ENCODE assay signal across 10 cellular contexts in genomic region chr6:11241793-11242201, GRCh38. TPM values are rescaled to one million over a fixed set of nuclear protein-coding genes. Genes with fewer than 3 reads are reported as not detected.
DNase-seq lines count a peak whose midpoint lies in the region; ATAC-seq and TF ChIP-seq lines count a peak whose summit lies in the region.
"Had no signal": no experiment of that assay in that cellular context is flagged by ENCODE, and none has a peak within 500 bp of the region (broad histone marks: within the 10 kb centered on the region; RNA-seq: fewer than 3 reads in every experiment).

No MANE protein-coding gene starts in this region.

- no peak overlapping the region for H3K4me2 ChIP-seq in SK-N-SH

- H3K9me2 ChIP-seq in SK-N-SH: no peaks in the 10 kb centered on the region

- BruUV-seq in MCF 10A (replicated peaks; lab: Mats Ljungman, UMichigan): no TSS peak

- H3K27ac Mint-ChIP-seq in MCF 10A (ENCODE audit: low read depth, unreplicated experiment): no peak overlapping the region
- peak overlapping the region; percentile 91 for H3K27ac Mint-ChIP-seq in neural crest cell (ENCODE audit: unreplicated experiment)
- H3K27ac Mint-ChIP-seq: activated naive CD4-positive, alpha-beta T cell treated with anti-CD3 and anti-CD28 coated beads, Interleukin-2, amount 50 U/mL, for 24 hours had no signal

- no peak for TF ChIP-seq EP300 in SK-N-SH (IDR thresholded peaks at IDR 0.05; ENCODE audit: borderline replicate concordance in 1 of 2, low read depth in 1 of 2, low read length in 1 of 2)

- no peak overlapping the region for H3K9ac ChIP-seq in SK-N-SH

- no peaks in the 10 kb centered on the region for H3K27me3 ChIP-seq in breast epithelium
- H3K27me3 ChIP-seq in SK-N-SH (ENCODE audit: insufficient read depth): no peaks in the 10 kb centered on the region

- H3K4me3 ChIP-seq in breast epithelium (no peak overlapping the region), SK-N-SH (ENCODE audit: low read depth in 2 of 2, low read length in 1 of 2) (no peak overlapping the region)

- H2AFZ ChIP-seq in SK-N-SH (ENCODE audit: low read depth): no peak overlapping the region

- no peaks in the 10 kb centered on the region for H3K4me1 Mint-ChIP-seq in MCF 10A (ENCODE audit: insufficient read depth, unreplicated experiment)
- peaks cover 30% of the 10 kb centered on the region for H3K4me1 Mint-ChIP-seq in neural crest cell

- intact Hi-C loops in breast epithelium (cut with DNase I; ENCODE audit: low total_unique reads) (loop anchor here (2.0 to 10.0 kb wide), 2 partner anchors 47 to 123 kb away; no protein-coding TSS in a partner anchor), MCF 10A (cut with micrococcal nuclease) (no loop called here), cardiac septum (cut with DNase I) (loop anchor here (5.0 kb wide), 1 partner anchor 256 kb away; no protein-coding TSS in a partner anchor)

- H3K4me3 Mint-ChIP-seq in MCF 10A (ENCODE audit: unreplicated experiment) (no peak overlapping the region), neural crest cell (no peak overlapping the region)
- H3K4me3 Mint-ChIP-seq: activated naive CD4-positive, alpha-beta T cell treated with anti-CD3 and anti-CD28 coated beads, Interleukin-2, amount 50 U/mL, for 24 hours had no signal

- H3K36me3 ChIP-seq in breast epithelium (no peaks in the 10 kb centered on the region), SK-N-SH (replicated peaks in 1 of 2; ENCODE audit: control insufficient read depth in 1 of 2, insufficient read depth in 2 of 2, low read length in 1 of 2) (no peaks in the 10 kb centered on the region)

- no peak for DNase-seq in breast epithelium (ENCODE audit: low spot score in 2 of 2)
- no peak for DNase-seq in MCF 10A (ENCODE audit: unreplicated experiment)
- DNase-seq in cardiac septum (ENCODE audit: low spot score): peak; percentile 79
- peak; percentile 66 for DNase-seq in neural crest cell (ENCODE audit: low read depth, low spot score)
- DNase-seq in KBM-7: no peak
- no peak for DNase-seq in SK-N-SH
- no peak for DNase-seq in stimulated activated naive CD4-positive, alpha-beta T cell (lab: John Stamatoyannopoulos, UW)
- DNase-seq: stimulated activated CD4-positive, alpha-beta T cell treated with anti-CD3 and anti-CD28 coated beads, Interleukin-4, amount 100 ng/mL, for 1 hour had no signal

- H3K27me3 Mint-ChIP-seq in MCF 10A (ENCODE audit: insufficient read depth, unreplicated experiment): no peaks in the 10 kb centered on the region
- H3K27me3 Mint-ChIP-seq in neural crest cell (ENCODE audit: low read depth): no peaks in the 10 kb centered on the region
- H3K27me3 Mint-ChIP-seq: activated naive CD4-positive, alpha-beta T cell treated with anti-CD3 and anti-CD28 coated beads, Interleukin-2, amount 50 U/mL, for 24 hours had no signal

- 89% methylated on average over 17 of the region's 17 CpGs for WGBS in SK-N-SH (ENCODE audit: low lambda C conversion rate)

- POLR2A ChIA-PET in MCF 10A (lab: Yijun Ruan, JAX): interaction anchor here (1.0 kb wide), 1 partner anchor 9 kb away, joined by 5 read pairs; the partner anchor contains the start of gene NEDD9
- POLR2A ChIA-PET in SK-N-SH (lab: Yijun Ruan, JAX): no interaction called here

- in situ Hi-C loops in KBM-7 (cut with MboI; ENCODE audit: low pct_unique_long_range_greater_than_20kb, low sequenced_read_pairs): no loop called here

- no peak for TF ChIP-seq RAD21 in SK-N-SH (IDR thresholded peaks at IDR 0.05; ENCODE audit: low read length)

- TF ChIP-seq CTCF in breast epithelium (IDR thresholded peaks at IDR 0.05): peak; percentile 52 to 68 (median 62)
- no peak for TF ChIP-seq CTCF in MCF 10A (IDR thresholded peaks at IDR 0.05; ENCODE audit: unreplicated experiment)
- peak; percentile 58 for TF ChIP-seq CTCF in neural crest cell (conservative IDR thresholded peaks at IDR 0.05)
- TF ChIP-seq CTCF in SK-N-SH (IDR thresholded peaks at IDR 0.05): no peak

- no peaks in the 10 kb centered on the region for H3K79me2 ChIP-seq in SK-N-SH (ENCODE audit: insufficient read depth)

- ATAC-seq in HG02798 (IDR thresholded peaks at IDR 0.05; ENCODE audit: poor library complexity, unreplicated experiment): no peak

- H3K9me3 ChIP-seq in breast epithelium (no peaks in the 10 kb centered on the region), SK-N-SH (no peaks in the 10 kb centered on the region)

- H3K27ac ChIP-seq in breast epithelium: peak overlapping the region in 1 of 2 donors; percentile 55
- H3K27ac ChIP-seq in SK-N-SH (ENCODE audit: low read depth in 2 of 2, low read length in 1 of 2): no peak overlapping the region

- CTCF ChIA-PET in MCF 10A (lab: Yijun Ruan, JAX) (no interaction called here), SK-N-SH (lab: Yijun Ruan, JAX) (interaction anchor here (0.9 to 1.8 kb wide), 3 partner anchors 9 to 255 kb away, joined by 3 to 5 read pairs (median 4); partner anchors contain the start of gene NEDD9)

- H3K36me3 Mint-ChIP-seq in MCF 10A (ENCODE audit: insufficient read depth, unreplicated experiment): no peaks in the 10 kb centered on the region
- H3K36me3 Mint-ChIP-seq in neural crest cell (ENCODE audit: low read depth): no peaks in the 10 kb centered on the region

- H3K9me3 Mint-ChIP-seq in MCF 10A (ENCODE audit: unreplicated experiment): peaks cover 6% of the 10 kb centered on the region
- no peaks in the 10 kb centered on the region for H3K9me3 Mint-ChIP-seq in neural crest cell
- H3K9me3 Mint-ChIP-seq: activated naive CD4-positive, alpha-beta T cell treated with anti-CD3 and anti-CD28 coated beads, Interleukin-2, amount 50 U/mL, for 24 hours had no signal

- H3K4me1 ChIP-seq in breast epithelium (no peaks in the 10 kb centered on the region), SK-N-SH (ENCODE audit: control insufficient read depth in 1 of 2, insufficient read depth in 2 of 2, low read depth in 1 of 2, low read length in 1 of 2) (peaks cover 0 to 21% of the 10 kb centered on the region in 2 experiments; a peak in 2 of 4 replicates)

- peaks cover 6% of the 10 kb centered on the region for H3F3A ChIP-seq in SK-N-SH (replicated peaks; ENCODE audit: insufficient read depth)

- TF ChIP-seq POLR2A in breast epithelium (IDR thresholded peaks at IDR 0.05): no peak

- no peaks in the 10 kb centered on the region for H4K20me1 ChIP-seq in SK-N-SH (ENCODE audit: insufficient read depth)

TF ChIP-seq in SK-N-SH, 30 proteins besides CTCF, POLR2A, EP300 and RAD21 (continues in another document):
- TF ChIP-seq RCOR1 (IDR thresholded peaks at IDR 0.05; ENCODE audit: low read length) (no peak), ZBTB33 (IDR thresholded peaks at IDR 0.05; ENCODE audit: borderline replicate concordance, low read depth) (no peak), TEAD4 (IDR thresholded peaks at IDR 0.05; ENCODE audit: borderline replicate concordance, insufficient read depth) (no peak), RXRA (IDR thresholded peaks at IDR 0.05; ENCODE audit: borderline replicate concordance, low read depth) (no peak), PBX3 (IDR thresholded peaks at IDR 0.05) (no peak), YY1 (IDR thresholded peaks at IDR 0.05; ENCODE audit: low read depth) (no peak), CHD2 (IDR thresholded peaks at IDR 0.05; ENCODE audit: low read length, partially characterized antibody) (no peak), ELF1 (IDR thresholded peaks at IDR 0.05) (no peak), GATA2 (CRISPR knock-in tag; IDR thresholded peaks at IDR 0.05) (no peak), MAX (IDR thresholded peaks at IDR 0.05; ENCODE audit: low read depth) (no peak), FOXM1 (IDR thresholded peaks at IDR 0.05; ENCODE audit: low read depth) (no peak), NRF1 (IDR thresholded peaks at IDR 0.05; ENCODE audit: low read depth, low read length) (no peak), EZH2phosphoT487 (IDR thresholded peaks at IDR 0.05; ENCODE audit: borderline replicate concordance, low read depth) (no peak), FOXJ3 (CRISPR knock-in tag; IDR thresholded peaks at IDR 0.05) (no peak), MXI1 (IDR thresholded peaks at IDR 0.05; ENCODE audit: low read depth, low read length) (no peak), MEF2A (IDR thresholded peaks at IDR 0.05; ENCODE audit: borderline replicate concordance, low read depth) (no peak), FOSL2 (IDR thresholded peaks at IDR 0.05; ENCODE audit: borderline replicate concordance, low read depth) (no peak)

RNA-seq across cellular contexts. Expression of gene NEDD9, which starts 9.3 kb away (rescaled TPM):
- total RNA-seq in breast epithelium (100 to 1,000 TPM in 1 of 3 donors, 10 to 100 TPM in 2; 41.4 to 108 (median 79.2) TPM), MCF 10A (2022) (2.2 and 4.4 TPM in 2 replicates), cardiac septum (14.1 TPM), neural crest cell (14.1 and 15.7 TPM in 2 replicates)
- 7.4 and 9.9 TPM in 2 replicates for polyA plus RNA-seq in SK-N-SH (2012; rRNA removed)
- polyA plus RNA-seq in SK-N-SH (2012; cell fraction: cytosol; rRNA removed): 6.1 and 6.8 TPM in 2 replicates
- 12.2 and 22.1 TPM in 2 replicates for polyA plus RNA-seq in SK-N-SH (2012; cell fraction: nucleus; rRNA removed)

Comparison
In these comparisons a context has a peak if more than half of its experiments do, and no peak if none do; other contexts are left out.
1. CTCF ChIP-seq: peak in breast epithelium (3 of 3) and neural crest cell (single experiment); none in MCF 10A (single experiment) and SK-N-SH (single experiment).
2. DNase-seq: peak in cardiac septum (single experiment) and neural crest cell (single experiment); none in breast epithelium (0 of 2), MCF 10A (single experiment), KBM-7 (single experiment), SK-N-SH (single experiment) and stimulated activated naive CD4-positive, alpha-beta T cell (0 of 6).